ENCODE assay signal across 1 cellular context in the genomic region with DNA sequence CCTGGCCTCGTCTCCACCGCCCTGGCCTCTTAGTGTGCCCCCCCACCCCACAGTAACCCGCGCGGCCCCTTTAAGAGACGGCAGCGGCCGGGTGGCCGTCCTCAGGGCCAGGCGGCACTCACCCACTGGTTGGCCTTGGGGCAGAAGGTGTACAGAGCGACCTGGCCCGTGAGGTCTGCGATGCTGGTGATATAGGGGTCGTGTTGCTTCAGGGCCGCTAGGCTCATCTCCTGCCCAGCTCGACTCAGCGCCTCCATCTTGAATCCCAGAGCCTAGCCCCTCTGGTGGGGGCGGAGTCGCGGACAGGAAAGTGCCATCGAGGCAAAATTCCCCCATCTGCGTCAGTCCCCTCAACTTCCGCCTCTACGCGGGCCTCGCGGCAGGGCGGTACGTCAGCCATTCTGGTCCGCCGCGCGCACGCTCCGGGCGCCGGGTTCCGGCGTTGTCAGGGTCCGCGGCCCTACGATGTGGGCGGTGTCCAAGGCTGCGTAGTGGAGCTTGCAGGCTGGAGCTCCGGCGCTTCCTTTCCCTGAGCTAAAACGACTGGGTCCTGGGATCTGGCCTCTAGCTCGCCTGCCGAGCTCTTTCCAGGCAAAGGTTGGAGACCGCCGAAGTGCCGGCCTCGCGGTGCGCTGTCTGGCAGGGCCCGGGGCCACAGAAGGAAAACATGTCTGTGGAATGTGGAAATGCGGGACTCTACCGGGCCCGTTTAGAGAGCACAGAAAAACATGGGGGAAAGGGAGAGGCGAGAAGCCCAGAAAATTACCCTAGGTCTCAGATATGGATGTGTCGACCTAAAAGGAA.
TF ChIP-seq lines count a peak whose summit lies in the region.

A gene (minus strand): TSS at position 283 of the 804 bp plus-strand sequence. CDS start 26 bp downstream, at position 257.

TF ChIP-seq in WTC11, 78 proteins besides CTCF, POLR2A, EP300 and RAD21 (continued from another document):
- TF ChIP-seq, protein P1, sequence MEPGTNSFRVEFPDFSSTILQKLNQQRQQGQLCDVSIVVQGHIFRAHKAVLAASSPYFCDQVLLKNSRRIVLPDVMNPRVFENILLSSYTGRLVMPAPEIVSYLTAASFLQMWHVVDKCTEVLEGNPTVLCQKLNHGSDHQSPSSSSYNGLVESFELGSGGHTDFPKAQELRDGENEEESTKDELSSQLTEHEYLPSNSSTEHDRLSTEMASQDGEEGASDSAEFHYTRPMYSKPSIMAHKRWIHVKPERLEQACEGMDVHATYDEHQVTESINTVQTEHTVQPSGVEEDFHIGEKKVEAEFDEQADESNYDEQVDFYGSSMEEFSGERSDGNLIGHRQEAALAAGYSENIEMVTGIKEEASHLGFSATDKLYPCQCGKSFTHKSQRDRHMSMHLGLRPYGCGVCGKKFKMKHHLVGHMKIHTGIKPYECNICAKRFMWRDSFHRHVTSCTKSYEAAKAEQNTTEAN (CRISPR knock-in tag; IDR thresholded peaks at IDR 0.05), result peak; percentile 90
- TF ChIP-seq FOXJ3 (CRISPR knock-in tag; IDR thresholded peaks at IDR 0.05; ENCODE audit: borderline replicate concordance) (0 out of 2 replicates have a peak, but pooled peaks have one; percentile 54), SMAD3 (CRISPR knock-in tag; IDR thresholded peaks at IDR 0.05; ENCODE audit: borderline replicate concordance) (peak; percentile 92), KAT7 (CRISPR knock-in tag; IDR thresholded peaks at IDR 0.05; ENCODE audit: borderline replicate concordance) (peak; percentile 70; the same call in 1 of the 2 replicates), ETV6 (CRISPR knock-in tag; IDR thresholded peaks at IDR 0.05) (peak; percentile 94), EMX1 (CRISPR knock-in tag; IDR thresholded peaks at IDR 0.05) (0 out of 2 replicates have a peak, but pooled peaks have one; percentile 70), GABPB1 (CRISPR knock-in tag; IDR thresholded peaks at IDR 0.05) (peak; percentile 96), FOXK1 (CRISPR knock-in tag; IDR thresholded peaks at IDR 0.05) (peak; percentile 97), NR3C1 (CRISPR knock-in tag; conservative IDR thresholded peaks at IDR 0.05; ENCODE audit: low read depth) (0 out of 2 replicates have a peak, but pooled peaks have one; percentile 37), TP53 (CRISPR knock-in tag; IDR thresholded peaks at IDR 0.05) (0 out of 2 replicates have a peak, but pooled peaks have one; percentile 73), ESRRA (CRISPR knock-in tag; IDR thresholded peaks at IDR 0.05; ENCODE audit: borderline replicate concordance) (peak; percentile 90; the same call in 1 of the 2 replicates), ZNF396 (CRISPR knock-in tag; IDR thresholded peaks at IDR 0.05; ENCODE audit: borderline replicate concordance) (no peak), GRHL2 (CRISPR knock-in tag; IDR thresholded peaks at IDR 0.05; ENCODE audit: insufficient replicate concordance, severe bottlenecking) (no peak), NFE2L1 (CRISPR knock-in tag; IDR thresholded peaks at IDR 0.05) (0 out of 2 replicates have a peak, but pooled peaks have one; percentile 53), PRRX2 (CRISPR knock-in tag; IDR thresholded peaks at IDR 0.05) (peak; percentile 91), MYBL2 (CRISPR knock-in tag; IDR thresholded peaks at IDR 0.05) (peak; percentile 72; the same call in 1 of the 2 replicates), ZNF232 (CRISPR knock-in tag; IDR thresholded peaks at IDR 0.05) (peak; percentile 97), ZNF423 (CRISPR knock-in tag; IDR thresholded peaks at IDR 0.05) (peak; percentile 8; the same call in 1 of the 2 replicates), CREM (CRISPR knock-in tag; IDR thresholded peaks at IDR 0.05) (peak; percentile 94), ZNF317 (CRISPR knock-in tag; IDR thresholded peaks at IDR 0.05; ENCODE audit: borderline replicate concordance, low read depth) (peak; percentile 31; the same call in 1 of the 2 replicates), ATF1 (CRISPR knock-in tag; IDR thresholded peaks at IDR 0.05) (0 out of 2 replicates have a peak, but pooled peaks have one; percentile 68), NFYB (CRISPR knock-in tag; conservative IDR thresholded peaks at IDR 0.05; ENCODE audit: low read depth) (0 out of 2 replicates have a peak, but pooled peaks have one; percentile 12), ZNF121 (CRISPR knock-in tag; IDR thresholded peaks at IDR 0.05) (no peak), ZBTB21 (CRISPR knock-in tag; IDR thresholded peaks at IDR 0.05; ENCODE audit: borderline replicate concordance) (peak; percentile 92), ZNF219 (CRISPR knock-in tag; IDR thresholded peaks at IDR 0.05; ENCODE audit: borderline replicate concordance) (no peak), SP1 (CRISPR knock-in tag; conservative IDR thresholded peaks at IDR 0.05) (peak; percentile 100), RELA (CRISPR knock-in tag; IDR thresholded peaks at IDR 0.05; ENCODE audit: borderline replicate concordance) (peak; percentile 81)
- TF ChIP-seq, protein P2, sequence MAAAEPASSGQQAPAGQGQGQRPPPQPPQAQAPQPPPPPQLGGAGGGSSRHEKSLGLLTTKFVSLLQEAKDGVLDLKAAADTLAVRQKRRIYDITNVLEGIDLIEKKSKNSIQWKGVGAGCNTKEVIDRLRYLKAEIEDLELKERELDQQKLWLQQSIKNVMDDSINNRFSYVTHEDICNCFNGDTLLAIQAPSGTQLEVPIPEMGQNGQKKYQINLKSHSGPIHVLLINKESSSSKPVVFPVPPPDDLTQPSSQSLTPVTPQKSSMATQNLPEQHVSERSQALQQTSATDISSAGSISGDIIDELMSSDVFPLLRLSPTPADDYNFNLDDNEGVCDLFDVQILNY (CRISPR knock-in tag; IDR thresholded peaks at IDR 0.05), result peak; percentile 81; the same call in 1 of the 2 replicates
- TF ChIP-seq, protein P3, sequence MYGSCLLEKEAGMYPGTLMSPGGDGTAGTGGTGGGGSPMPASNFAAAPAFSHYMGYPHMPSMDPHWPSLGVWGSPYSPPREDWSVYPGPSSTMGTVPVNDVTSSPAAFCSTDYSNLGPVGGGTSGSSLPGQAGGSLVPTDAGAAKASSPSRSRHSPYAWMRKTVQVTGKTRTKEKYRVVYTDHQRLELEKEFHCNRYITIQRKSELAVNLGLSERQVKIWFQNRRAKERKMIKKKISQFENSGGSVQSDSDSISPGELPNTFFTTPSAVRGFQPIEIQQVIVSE (CRISPR knock-in tag; IDR thresholded peaks at IDR 0.05; ENCODE audit: borderline replicate concordance), result no peak
- TF ChIP-seq, protein P4, sequence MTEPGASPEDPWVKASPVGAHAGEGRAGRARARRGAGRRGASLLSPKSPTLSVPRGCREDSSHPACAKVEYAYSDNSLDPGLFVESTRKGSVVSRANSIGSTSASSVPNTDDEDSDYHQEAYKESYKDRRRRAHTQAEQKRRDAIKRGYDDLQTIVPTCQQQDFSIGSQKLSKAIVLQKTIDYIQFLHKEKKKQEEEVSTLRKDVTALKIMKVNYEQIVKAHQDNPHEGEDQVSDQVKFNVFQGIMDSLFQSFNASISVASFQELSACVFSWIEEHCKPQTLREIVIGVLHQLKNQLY (CRISPR knock-in tag; IDR thresholded peaks at IDR 0.05), result peak; percentile 95
- TF ChIP-seq, protein P5, sequence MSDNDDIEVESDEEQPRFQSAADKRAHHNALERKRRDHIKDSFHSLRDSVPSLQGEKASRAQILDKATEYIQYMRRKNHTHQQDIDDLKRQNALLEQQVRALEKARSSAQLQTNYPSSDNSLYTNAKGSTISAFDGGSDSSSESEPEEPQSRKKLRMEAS (CRISPR knock-in tag; IDR thresholded peaks at IDR 0.05), result peak; percentile 90
- TF ChIP-seq, protein P6, sequence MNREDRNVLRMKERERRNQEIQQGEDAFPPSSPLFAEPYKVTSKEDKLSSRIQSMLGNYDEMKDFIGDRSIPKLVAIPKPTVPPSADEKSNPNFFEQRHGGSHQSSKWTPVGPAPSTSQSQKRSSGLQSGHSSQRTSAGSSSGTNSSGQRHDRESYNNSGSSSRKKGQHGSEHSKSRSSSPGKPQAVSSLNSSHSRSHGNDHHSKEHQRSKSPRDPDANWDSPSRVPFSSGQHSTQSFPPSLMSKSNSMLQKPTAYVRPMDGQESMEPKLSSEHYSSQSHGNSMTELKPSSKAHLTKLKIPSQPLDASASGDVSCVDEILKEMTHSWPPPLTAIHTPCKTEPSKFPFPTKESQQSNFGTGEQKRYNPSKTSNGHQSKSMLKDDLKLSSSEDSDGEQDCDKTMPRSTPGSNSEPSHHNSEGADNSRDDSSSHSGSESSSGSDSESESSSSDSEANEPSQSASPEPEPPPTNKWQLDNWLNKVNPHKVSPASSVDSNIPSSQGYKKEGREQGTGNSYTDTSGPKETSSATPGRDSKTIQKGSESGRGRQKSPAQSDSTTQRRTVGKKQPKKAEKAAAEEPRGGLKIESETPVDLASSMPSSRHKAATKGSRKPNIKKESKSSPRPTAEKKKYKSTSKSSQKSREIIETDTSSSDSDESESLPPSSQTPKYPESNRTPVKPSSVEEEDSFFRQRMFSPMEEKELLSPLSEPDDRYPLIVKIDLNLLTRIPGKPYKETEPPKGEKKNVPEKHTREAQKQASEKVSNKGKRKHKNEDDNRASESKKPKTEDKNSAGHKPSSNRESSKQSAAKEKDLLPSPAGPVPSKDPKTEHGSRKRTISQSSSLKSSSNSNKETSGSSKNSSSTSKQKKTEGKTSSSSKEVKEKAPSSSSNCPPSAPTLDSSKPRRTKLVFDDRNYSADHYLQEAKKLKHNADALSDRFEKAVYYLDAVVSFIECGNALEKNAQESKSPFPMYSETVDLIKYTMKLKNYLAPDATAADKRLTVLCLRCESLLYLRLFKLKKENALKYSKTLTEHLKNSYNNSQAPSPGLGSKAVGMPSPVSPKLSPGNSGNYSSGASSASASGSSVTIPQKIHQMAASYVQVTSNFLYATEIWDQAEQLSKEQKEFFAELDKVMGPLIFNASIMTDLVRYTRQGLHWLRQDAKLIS (CRISPR knock-in tag; IDR thresholded peaks at IDR 0.05; ENCODE audit: borderline replicate concordance), result 0 out of 2 replicates have a peak, but pooled peaks have one; percentile 56
- TF ChIP-seq, protein P7, sequence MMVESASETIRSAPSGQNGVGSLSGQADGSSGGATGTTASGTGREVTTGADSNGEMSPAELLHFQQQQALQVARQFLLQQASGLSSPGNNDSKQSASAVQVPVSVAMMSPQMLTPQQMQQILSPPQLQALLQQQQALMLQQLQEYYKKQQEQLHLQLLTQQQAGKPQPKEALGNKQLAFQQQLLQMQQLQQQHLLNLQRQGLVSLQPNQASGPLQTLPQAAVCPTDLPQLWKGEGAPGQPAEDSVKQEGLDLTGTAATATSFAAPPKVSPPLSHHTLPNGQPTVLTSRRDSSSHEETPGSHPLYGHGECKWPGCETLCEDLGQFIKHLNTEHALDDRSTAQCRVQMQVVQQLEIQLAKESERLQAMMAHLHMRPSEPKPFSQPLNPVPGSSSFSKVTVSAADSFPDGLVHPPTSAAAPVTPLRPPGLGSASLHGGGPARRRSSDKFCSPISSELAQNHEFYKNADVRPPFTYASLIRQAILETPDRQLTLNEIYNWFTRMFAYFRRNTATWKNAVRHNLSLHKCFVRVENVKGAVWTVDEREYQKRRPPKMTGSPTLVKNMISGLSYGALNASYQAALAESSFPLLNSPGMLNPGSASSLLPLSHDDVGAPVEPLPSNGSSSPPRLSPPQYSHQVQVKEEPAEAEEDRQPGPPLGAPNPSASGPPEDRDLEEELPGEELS (CRISPR knock-in tag; IDR thresholded peaks at IDR 0.05), result no peak
- TF ChIP-seq, protein P8, sequence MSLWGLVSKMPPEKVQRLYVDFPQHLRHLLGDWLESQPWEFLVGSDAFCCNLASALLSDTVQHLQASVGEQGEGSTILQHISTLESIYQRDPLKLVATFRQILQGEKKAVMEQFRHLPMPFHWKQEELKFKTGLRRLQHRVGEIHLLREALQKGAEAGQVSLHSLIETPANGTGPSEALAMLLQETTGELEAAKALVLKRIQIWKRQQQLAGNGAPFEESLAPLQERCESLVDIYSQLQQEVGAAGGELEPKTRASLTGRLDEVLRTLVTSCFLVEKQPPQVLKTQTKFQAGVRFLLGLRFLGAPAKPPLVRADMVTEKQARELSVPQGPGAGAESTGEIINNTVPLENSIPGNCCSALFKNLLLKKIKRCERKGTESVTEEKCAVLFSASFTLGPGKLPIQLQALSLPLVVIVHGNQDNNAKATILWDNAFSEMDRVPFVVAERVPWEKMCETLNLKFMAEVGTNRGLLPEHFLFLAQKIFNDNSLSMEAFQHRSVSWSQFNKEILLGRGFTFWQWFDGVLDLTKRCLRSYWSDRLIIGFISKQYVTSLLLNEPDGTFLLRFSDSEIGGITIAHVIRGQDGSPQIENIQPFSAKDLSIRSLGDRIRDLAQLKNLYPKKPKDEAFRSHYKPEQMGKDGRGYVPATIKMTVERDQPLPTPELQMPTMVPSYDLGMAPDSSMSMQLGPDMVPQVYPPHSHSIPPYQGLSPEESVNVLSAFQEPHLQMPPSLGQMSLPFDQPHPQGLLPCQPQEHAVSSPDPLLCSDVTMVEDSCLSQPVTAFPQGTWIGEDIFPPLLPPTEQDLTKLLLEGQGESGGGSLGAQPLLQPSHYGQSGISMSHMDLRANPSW (CRISPR knock-in tag; conservative IDR thresholded peaks at IDR 0.05; ENCODE audit: low read depth), result no peak
- TF ChIP-seq, protein P9, sequence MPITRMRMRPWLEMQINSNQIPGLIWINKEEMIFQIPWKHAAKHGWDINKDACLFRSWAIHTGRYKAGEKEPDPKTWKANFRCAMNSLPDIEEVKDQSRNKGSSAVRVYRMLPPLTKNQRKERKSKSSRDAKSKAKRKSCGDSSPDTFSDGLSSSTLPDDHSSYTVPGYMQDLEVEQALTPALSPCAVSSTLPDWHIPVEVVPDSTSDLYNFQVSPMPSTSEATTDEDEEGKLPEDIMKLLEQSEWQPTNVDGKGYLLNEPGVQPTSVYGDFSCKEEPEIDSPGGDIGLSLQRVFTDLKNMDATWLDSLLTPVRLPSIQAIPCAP (CRISPR knock-in tag; IDR thresholded peaks at IDR 0.05), result no peak
- TF ChIP-seq, protein P10, sequence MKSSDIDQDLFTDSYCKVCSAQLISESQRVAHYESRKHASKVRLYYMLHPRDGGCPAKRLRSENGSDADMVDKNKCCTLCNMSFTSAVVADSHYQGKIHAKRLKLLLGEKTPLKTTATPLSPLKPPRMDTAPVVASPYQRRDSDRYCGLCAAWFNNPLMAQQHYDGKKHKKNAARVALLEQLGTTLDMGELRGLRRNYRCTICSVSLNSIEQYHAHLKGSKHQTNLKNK (CRISPR knock-in tag; IDR thresholded peaks at IDR 0.05), result 0 out of 2 replicates have a peak, but pooled peaks have one; percentile 12
- TF ChIP-seq, protein P11, sequence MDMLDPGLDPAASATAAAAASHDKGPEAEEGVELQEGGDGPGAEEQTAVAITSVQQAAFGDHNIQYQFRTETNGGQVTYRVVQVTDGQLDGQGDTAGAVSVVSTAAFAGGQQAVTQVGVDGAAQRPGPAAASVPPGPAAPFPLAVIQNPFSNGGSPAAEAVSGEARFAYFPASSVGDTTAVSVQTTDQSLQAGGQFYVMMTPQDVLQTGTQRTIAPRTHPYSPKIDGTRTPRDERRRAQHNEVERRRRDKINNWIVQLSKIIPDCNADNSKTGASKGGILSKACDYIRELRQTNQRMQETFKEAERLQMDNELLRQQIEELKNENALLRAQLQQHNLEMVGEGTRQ (CRISPR knock-in tag; IDR thresholded peaks at IDR 0.05), result peak; percentile 49; the same call in 1 of the 2 replicates
